2 cellular contexts compared by ENCODE assay signal in genomic region chr15:71054286-71054952, GRCh38.
TF ChIP-seq lines count a peak whose summit lies in the region.

No MANE protein-coding gene starts in this region.

TF ChIP-seq in SK-N-SH, 30 proteins besides CTCF, POLR2A, EP300 and RAD21 (continued from another document):
- TF ChIP-seq USF2 (IDR thresholded peaks at IDR 0.05; ENCODE audit: borderline replicate concordance, low read depth, low read length) (no peak), CHD2 (IDR thresholded peaks at IDR 0.05; ENCODE audit: low read length, partially characterized antibody) (no peak), GABPA (IDR thresholded peaks at IDR 0.05; ENCODE audit: low read depth) (no peak), RXRA (IDR thresholded peaks at IDR 0.05; ENCODE audit: borderline replicate concordance, low read depth) (no peak), YY1 (IDR thresholded peaks at IDR 0.05; ENCODE audit: low read depth) (no peak), RFX5 (IDR thresholded peaks at IDR 0.05; ENCODE audit: low read length) (no peak), TCF12 (IDR thresholded peaks at IDR 0.05) (no peak), GATA2 (CRISPR knock-in tag; IDR thresholded peaks at IDR 0.05) (no peak), RCOR1 (IDR thresholded peaks at IDR 0.05; ENCODE audit: low read length) (no peak)
- TF ChIP-seq, protein P1, sequence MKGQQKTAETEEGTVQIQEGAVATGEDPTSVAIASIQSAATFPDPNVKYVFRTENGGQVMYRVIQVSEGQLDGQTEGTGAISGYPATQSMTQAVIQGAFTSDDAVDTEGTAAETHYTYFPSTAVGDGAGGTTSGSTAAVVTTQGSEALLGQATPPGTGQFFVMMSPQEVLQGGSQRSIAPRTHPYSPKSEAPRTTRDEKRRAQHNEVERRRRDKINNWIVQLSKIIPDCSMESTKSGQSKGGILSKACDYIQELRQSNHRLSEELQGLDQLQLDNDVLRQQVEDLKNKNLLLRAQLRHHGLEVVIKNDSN (IDR thresholded peaks at IDR 0.05; ENCODE audit: borderline replicate concordance, low read depth), result no peak
- TF ChIP-seq, protein P2, sequence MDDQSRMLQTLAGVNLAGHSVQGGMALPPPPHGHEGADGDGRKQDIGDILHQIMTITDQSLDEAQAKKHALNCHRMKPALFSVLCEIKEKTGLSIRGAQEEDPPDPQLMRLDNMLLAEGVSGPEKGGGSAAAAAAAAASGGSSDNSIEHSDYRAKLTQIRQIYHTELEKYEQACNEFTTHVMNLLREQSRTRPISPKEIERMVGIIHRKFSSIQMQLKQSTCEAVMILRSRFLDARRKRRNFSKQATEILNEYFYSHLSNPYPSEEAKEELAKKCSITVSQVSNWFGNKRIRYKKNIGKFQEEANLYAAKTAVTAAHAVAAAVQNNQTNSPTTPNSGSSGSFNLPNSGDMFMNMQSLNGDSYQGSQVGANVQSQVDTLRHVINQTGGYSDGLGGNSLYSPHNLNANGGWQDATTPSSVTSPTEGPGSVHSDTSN (IDR thresholded peaks at IDR 0.05), result no peak

TF ChIP-seq in SK-N-SH treated with all-trans-retinoic acid at 6 μM for 48 hours, 23 proteins besides CTCF, POLR2A, EP300 and RAD21 (continued from another document):
- no peak for TF ChIP-seq TSHZ2 (CRISPR knock-in tag; IDR thresholded peaks at IDR 0.05)
- TF ChIP-seq TOX (CRISPR knock-in tag; IDR thresholded peaks at IDR 0.05; ENCODE audit: borderline replicate concordance), result no peak
- no peak for TF ChIP-seq CREB5 (CRISPR knock-in tag; IDR thresholded peaks at IDR 0.05; ENCODE audit: low read depth)
- no peak for TF ChIP-seq ZFP30 (CRISPR knock-in tag; IDR thresholded peaks at IDR 0.05)
- TF ChIP-seq SNAI2 (CRISPR knock-in tag; IDR thresholded peaks at IDR 0.05), result no peak
TF ChIP-seq in SK-N-SH treated with all-trans-retinoic acid at 6 μM for 48 hours: peak in this region for 0.
